ENCODE assay signal across 8 cellular contexts in the genomic region with DNA sequence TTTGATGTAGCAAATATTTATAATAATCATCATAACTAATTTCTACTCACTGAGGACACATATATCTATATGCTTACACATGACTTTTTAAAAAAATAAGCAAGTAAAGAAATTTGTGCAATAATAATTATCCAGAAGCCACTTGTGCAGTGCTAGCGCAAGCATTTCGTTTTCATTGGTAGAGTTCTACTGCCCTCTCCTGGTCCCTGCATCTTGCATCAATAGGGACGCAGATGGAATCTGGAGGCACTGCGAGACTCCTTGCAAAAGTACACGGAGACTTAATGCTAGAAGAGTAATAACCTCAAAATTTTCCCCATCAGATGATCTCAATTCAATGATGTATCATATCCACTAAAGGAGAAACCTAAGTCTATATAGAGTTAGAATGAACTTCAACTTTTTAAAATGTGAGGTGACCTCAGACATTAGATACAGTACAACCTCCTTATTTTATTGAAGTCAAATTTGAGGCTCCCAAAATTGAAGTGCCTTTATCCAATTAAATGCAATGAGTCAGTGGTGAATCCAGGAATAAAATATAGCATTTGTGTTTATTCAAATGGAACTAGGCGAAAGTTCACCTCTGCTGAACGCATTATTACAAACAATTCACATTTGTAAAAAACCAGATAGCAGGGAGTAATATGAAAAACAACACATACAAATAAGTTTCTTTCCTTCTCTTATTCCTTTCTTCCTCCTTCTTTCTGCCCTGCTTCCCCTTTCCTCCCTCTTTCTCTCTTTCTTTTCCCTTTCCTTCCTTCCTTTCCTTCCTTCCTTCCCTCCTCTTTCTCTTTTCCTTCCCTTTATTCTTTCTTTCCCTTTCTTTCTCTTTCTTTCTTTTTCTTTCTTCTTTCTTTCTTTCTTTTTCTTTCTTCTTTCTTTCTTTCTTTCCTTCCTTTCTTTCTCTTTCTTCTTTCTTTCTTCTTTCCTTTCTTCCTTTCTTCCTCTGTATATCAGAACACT.
DNase-seq lines count a peak whose midpoint lies in the region; ATAC-seq, FAIRE-seq and TF ChIP-seq lines count a peak whose summit lies in the region.

No MANE protein-coding gene starts in this region.

- FAIRE-seq in A204.1 (lab: Jason Lieb, UNC): peak; percentile 93

- peak overlapping the region in 3 of 5 experiments; percentile 7 to 36 (median 32) for H3K4me3 Mint-ChIP-seq in brain

- H3K4me3 ChIP-seq in GM12875 (ENCODE audit: low read depth, low read length): no peak overlapping the region

- TF ChIP-seq CTCF in GM12875 (IDR thresholded peaks at IDR 0.05; ENCODE audit: borderline replicate concordance, insufficient read depth, low read depth, low read length): peak; percentile 64
- TF ChIP-seq CTCF in brain (conservative IDR thresholded peaks at IDR 0.05): peak; percentile 90 to 92

- DNase-seq in NCI-H1092 (lab: John Stamatoyannopoulos, UW) (peak; percentile 79), SKM-1 treated with dmso at 0.1 percent for 144 hours (lab: John Stamatoyannopoulos, UW; ENCODE audit: unreplicated experiment) (peak; percentile 51), inferior parietal cortex (ENCODE audit: extremely low spot score) (peak; percentile 87)
- DNase-seq in stimulated activated CD4-positive, alpha-beta T cell treated with anti-CD3 and anti-CD28 coated beads, Interleukin-15, amount 100 ng/mL, for 24 hours: peak; percentile 48

- ATAC-seq in HG02642 (IDR thresholded peaks at IDR 0.05; ENCODE audit: poor library complexity, unreplicated experiment): peak; percentile 90

- H3K36me3 Mint-ChIP-seq in brain: no peaks in the 10 kb centered on the region

- no peaks in the 10 kb centered on the region for H3K27me3 Mint-ChIP-seq in brain

- H3K4me1 Mint-ChIP-seq in brain: peaks cover 14% of the 10 kb centered on the region

- H3K27ac Mint-ChIP-seq in brain: peak overlapping the region in 2 of 5 experiments; percentile 31 to 42

- H3K9me3 Mint-ChIP-seq in brain: no peaks in the 10 kb centered on the region
